9 cellular contexts compared by ENCODE assay signal in the genomic region with DNA sequence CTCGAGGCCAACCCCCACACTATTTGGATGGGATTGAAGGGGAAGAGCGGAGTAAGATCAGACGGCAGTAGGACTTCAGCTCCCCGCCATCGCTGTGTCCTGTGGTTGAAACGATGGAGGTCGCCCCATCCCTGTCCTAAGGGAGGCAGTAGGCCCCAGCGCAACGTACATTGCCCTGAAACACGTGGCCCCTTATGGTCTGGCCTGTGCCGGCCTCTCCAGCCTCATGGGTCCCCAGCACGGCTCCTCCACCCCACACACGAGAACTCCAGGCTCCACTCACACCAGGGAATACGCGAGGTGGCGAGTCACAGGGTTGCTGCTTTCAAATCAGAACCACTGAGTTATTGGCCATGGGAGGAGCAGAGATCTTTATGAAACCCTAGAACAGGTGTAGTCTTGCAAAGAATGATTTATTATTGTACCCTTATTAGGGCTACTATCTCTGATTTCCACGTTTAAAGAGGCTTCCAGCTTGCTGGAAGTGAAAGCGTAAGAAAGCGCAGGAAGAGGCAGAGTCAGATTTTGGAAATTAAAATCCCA. TPM values are rescaled to one million over a fixed set of nuclear protein-coding genes. Genes with fewer than 3 reads are reported as not detected.
DNase-seq lines count a peak whose midpoint lies in the region; ATAC-seq, FAIRE-seq and TF ChIP-seq lines count a peak whose summit lies in the region.
"Had no signal": no experiment of that assay in that cellular context is flagged by ENCODE, and none has a peak within 500 bp of the region (broad histone marks: within the 10 kb centered on the region; RNA-seq: fewer than 3 reads in every experiment).

No MANE protein-coding gene starts in this region.

- H3K27ac ChIP-seq in astrocyte (ENCODE audit: low read depth, low read length): no peak overlapping the region
- H3K27ac ChIP-seq in right lobe of liver: peak overlapping the region; percentile 30 to 67 (median 51)
- H3K27ac ChIP-seq in upper lobe of right lung: peak overlapping the region; percentile 48

- peaks cover 11% of the 10 kb centered on the region for H3K27me3 Mint-ChIP-seq in astrocyte (ENCODE audit: low read depth, unreplicated experiment)

- H3K79me2 ChIP-seq in astrocyte (ENCODE audit: insufficient read depth, low read length): peaks cover 30% of the 10 kb centered on the region

- peak; percentile 5 for ATAC-seq in GM18858 (IDR thresholded peaks at IDR 0.05; ENCODE audit: unreplicated experiment)
- ATAC-seq in HG03139 (IDR thresholded peaks at IDR 0.05; ENCODE audit: unreplicated experiment): peak; percentile 3
- peak; percentile 11 to 48 (median 21) for ATAC-seq in right lobe of liver
- ATAC-seq in upper lobe of right lung: peak; percentile 16

- H3K9ac ChIP-seq in astrocyte (ENCODE audit: low read length): peak overlapping the region; percentile 7

- peaks cover 5% of the 10 kb centered on the region for H4K20me1 ChIP-seq in astrocyte (ENCODE audit: insufficient read depth, low read length)

- FAIRE-seq in astrocyte (lab: Jason Lieb, UNC): no peak

- no peak overlapping the region for H3K27ac Mint-ChIP-seq in astrocyte (ENCODE audit: unreplicated experiment)

- H2AFZ ChIP-seq in astrocyte (ENCODE audit: low read depth, low read length): peak overlapping the region; percentile 86

- peaks cover 7% of the 10 kb centered on the region for H3K36me3 Mint-ChIP-seq in astrocyte (ENCODE audit: low read depth, unreplicated experiment)

- intact Hi-C loops in right lobe of liver (cut with DNase I): loop anchor here in 1 of 2 donors (10.0 kb wide), 1 partner anchor 94 kb away; a partner anchor contains a TSS
- intact Hi-C loops in upper lobe of right lung (cut with DNase I): no loop called here
- intact Hi-C loops in lower leg skin (cut with DNase I; ENCODE audit: low total_unique reads): no loop called here

- H3K4me1 Mint-ChIP-seq in astrocyte (ENCODE audit: low read depth, unreplicated experiment): peaks cover 3% of the 10 kb centered on the region

- peak overlapping the region; percentile 96 for H3K4me2 ChIP-seq in astrocyte (ENCODE audit: low read length)

- peak overlapping the region; percentile 80 for H3K4me3 ChIP-seq in astrocyte (ENCODE audit: insufficient read depth, low read depth, low read length)
- H3K4me3 ChIP-seq in right lobe of liver: peak overlapping the region; percentile 64 to 87 (median 67)
- peak overlapping the region; percentile 73 for H3K4me3 ChIP-seq in upper lobe of right lung
- H3K4me3 ChIP-seq in lower leg skin (ENCODE audit: low read depth, poor library complexity, severe bottlenecking): no peak overlapping the region

- 54% methylated on average over 14 of the region's 19 CpGs for WGBS in right lobe of liver (ENCODE audit: insufficient coverage, low coverage, low lambda C conversion rate, missing lambda C conversion rate)
- WGBS in lower leg skin, 2 donors: 54 to 55% methylated on average over 17 to 19 of the region's 19 CpGs

- no peak for TF ChIP-seq POLR2A in right lobe of liver (IDR thresholded peaks at IDR 0.05)
- TF ChIP-seq POLR2A in lower leg skin (IDR thresholded peaks at IDR 0.05): no peak

- H3K9me3 Mint-ChIP-seq in astrocyte (ENCODE audit: unreplicated experiment): no peaks in the 10 kb centered on the region

- H3K36me3 ChIP-seq in astrocyte (ENCODE audit: insufficient read depth, low read length) (peaks cover 9% of the 10 kb centered on the region), right lobe of liver (no peaks in the 10 kb centered on the region), upper lobe of right lung (no peaks in the 10 kb centered on the region)

- H3K27me3 ChIP-seq in astrocyte (ENCODE audit: insufficient read depth, low read length) (no peaks in the 10 kb centered on the region), right lobe of liver (no peaks in the 10 kb centered on the region), upper lobe of right lung (no peaks in the 10 kb centered on the region)

- no peak overlapping the region for H3K4me3 Mint-ChIP-seq in astrocyte (ENCODE audit: unreplicated experiment)

- DNase-seq in astrocyte (ENCODE audit: low read depth) (no peak), right lobe of liver (peak in 2 of 3 donors; percentile 43 to 61), upper lobe of right lung (no peak), NCI-H2107 treated with DMSO at 0.1 percent for 48 hours (lab: John Stamatoyannopoulos, UW; ENCODE audit: unreplicated experiment) (no peak), NCI-H446 (lab: John Stamatoyannopoulos, UW) (no peak), lower leg skin (ENCODE audit: low spot score in 2 of 2) (no peak)

- H3K9me3 ChIP-seq in astrocyte (ENCODE audit: insufficient read depth, low read depth, low read length) (no peaks in the 10 kb centered on the region), right lobe of liver (no peaks in the 10 kb centered on the region), upper lobe of right lung (no peaks in the 10 kb centered on the region)

- H3K4me1 ChIP-seq in astrocyte (ENCODE audit: insufficient read depth, low read length): peaks cover 14% of the 10 kb centered on the region
- H3K4me1 ChIP-seq in right lobe of liver: peaks cover 0 to 12% (median 3%) of the 10 kb centered on the region in 4 donors
- H3K4me1 ChIP-seq in upper lobe of right lung: peaks cover 16% of the 10 kb centered on the region

- TF ChIP-seq CTCF in astrocyte (IDR thresholded peaks at IDR 0.05; ENCODE audit: insufficient read depth, low read depth, low read length): no peak
- TF ChIP-seq CTCF in right lobe of liver (IDR thresholded peaks at IDR 0.05): no peak
- no peak for TF ChIP-seq CTCF in upper lobe of right lung (IDR thresholded peaks at IDR 0.05)
- TF ChIP-seq CTCF in lower leg skin (IDR thresholded peaks at IDR 0.05): peak in 1 of 3 donors; percentile 56

RNA-seq across cellular contexts. Expression of a gene that starts 0.7 kb away (rescaled TPM):
- 31.0 and 36.5 TPM in 2 replicates for total RNA-seq in astrocyte
- total RNA-seq in right lobe of liver: 10 to 100 TPM; 10.0 to 17.9 (median 13.9) TPM
- total RNA-seq in upper lobe of right lung: 17.9 TPM
- total RNA-seq in lower leg skin: 10 to 100 TPM; 14.7 to 18.8 (median 17.9) TPM

RNA-seq across cellular contexts. Expression of a gene that starts 15.2 kb away (rescaled TPM):
- 37.0 and 38.2 TPM in 2 replicates for total RNA-seq in astrocyte
- 100 to 1,000 TPM; 157 to 228 (median 205) TPM for total RNA-seq in right lobe of liver
- 54.9 TPM for total RNA-seq in upper lobe of right lung
- total RNA-seq in lower leg skin: 10 to 100 TPM; 17.7 to 25.3 (median 23.6) TPM

RNA-seq across cellular contexts. Expression of a gene that starts 23.1 kb away (rescaled TPM):
- total RNA-seq in astrocyte: 13.9 and 15.5 TPM in 2 replicates
- total RNA-seq in right lobe of liver: 10 to 100 TPM in 3 of 6 experiments, 1 to 10 TPM in 3; 3.9 to 11.3 (median 9.6) TPM
- 4.5 TPM for total RNA-seq in upper lobe of right lung
- total RNA-seq in lower leg skin: 10 to 100 TPM in 3 of 4 donors, 1 to 10 TPM in 1; 5.9 to 12.8 (median 11.0) TPM

RNA-seq across cellular contexts. Expression of a gene that starts 35.3 kb away (rescaled TPM):
- total RNA-seq in astrocyte (16.0 and 19.5 TPM in 2 replicates), right lobe of liver (1 to 10 TPM; 2.9 to 4.3 (median 3.9) TPM), upper lobe of right lung (6.1 TPM), lower leg skin (10 to 100 TPM in 3 of 4 donors, 1 to 10 TPM in 1; 8.3 to 15.6 (median 10.5) TPM)

RNA-seq across cellular contexts. Expression of a gene that starts 42.0 kb away (rescaled TPM):
- total RNA-seq in astrocyte (0.23 TPM in 1 of 2 replicates, not detected in the other), right lobe of liver (10 to 100 TPM in 4 of 6 experiments, 1 to 10 TPM in 2; 7.3 to 12.4 (median 10.2) TPM), upper lobe of right lung (62.8 TPM), lower leg skin (1 to 10 TPM; 1.6 to 2.3 (median 1.8) TPM)
- total RNA-seq: SK-MEL-5 had no signal

Comparison
In these comparisons a context has a peak if more than half of its experiments do, and no peak if none do; other contexts are left out.
1. DNase-seq: peak in right lobe of liver (2 of 3); none in astrocyte (single experiment), upper lobe of right lung (single experiment), NCI-H2107 treated with DMSO at 0.1 percent for 48 hours (single experiment), NCI-H446 (0 of 2) and lower leg skin (0 of 2).
2. Peak in every context shown above with its lines, with median percentiles within 50 percentile points of each other: ATAC-seq.